Comparison of ENCODE assay signal across 16 cellular contexts in the genomic region with DNA sequence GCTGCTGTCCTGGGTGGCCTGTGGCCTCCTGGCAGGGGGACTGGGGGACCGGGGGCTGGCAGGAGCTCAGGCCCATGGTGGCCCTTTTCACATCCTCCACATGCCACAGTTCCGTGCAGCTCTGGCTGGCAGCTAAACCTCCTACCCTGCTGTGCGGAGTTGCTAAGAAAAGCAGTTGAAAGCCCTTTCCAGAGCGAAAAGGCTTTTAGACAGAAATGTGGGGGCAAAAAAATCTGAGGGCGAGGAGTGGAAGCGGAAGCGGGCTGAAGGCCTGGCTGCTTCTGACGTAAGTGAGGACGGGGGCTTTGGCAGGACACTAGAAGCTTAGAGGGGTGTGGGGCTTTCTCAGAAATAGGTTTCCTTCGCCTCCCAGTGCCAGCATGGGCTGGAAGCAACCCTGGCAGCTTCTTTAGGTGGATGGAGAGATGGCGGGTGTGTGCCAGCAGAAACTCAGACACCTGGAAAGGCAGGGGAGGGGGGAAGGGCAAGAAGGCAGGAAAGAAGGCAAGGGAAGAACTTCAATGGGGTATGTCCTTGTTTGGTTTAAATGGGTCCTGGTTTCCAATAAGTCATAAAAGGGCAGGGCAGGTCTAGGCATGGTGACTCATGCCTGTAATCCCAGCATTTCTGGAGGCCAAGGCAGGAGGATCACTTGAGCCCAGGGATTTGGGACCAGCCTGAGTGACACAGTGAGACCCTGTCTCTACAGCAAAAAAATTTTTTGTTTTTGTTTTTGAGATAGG. TPM values are rescaled to one million over a fixed set of nuclear protein-coding genes. Genes with fewer than 3 reads are reported as not detected.
A peak's percentile ranks its signal among the peaks of the same experiment; 100 is the strongest.
DNase-seq lines count a peak whose midpoint lies in the region; ATAC-seq and TF ChIP-seq lines count a peak whose summit lies in the region.
"Had no signal": no experiment of that assay in that cellular context is flagged by ENCODE, and none has a peak within 500 bp of the region (broad histone marks: within the 10 kb centered on the region; RNA-seq: fewer than 3 reads in every experiment).

No MANE protein-coding gene starts in this region.

- intact Hi-C loops in A673 (cut with micrococcal nuclease; ENCODE audit: unreplicated experiment): no loop called here
- intact Hi-C loops in activated T-helper 1 cell treated with anti-CD3 and anti-CD28 coated beads, Interleukin-12 subunit alpha, Interleukin-12 subunit beta, Interleukin-2, Interleukin-4 antibody, amounts not matched to agents 30 ng/mL and 10 ng/mL and 1 ng/mL, durations not matched to agents 14 hours and 24 hours and 36 hours (cut with micrococcal nuclease): no loop called here
- intact Hi-C loops in adrenal gland (cut with DNase I): no loop called here

- H2BK20ac ChIP-seq in H9 (ENCODE audit: low read depth, low read length, poor library complexity, severe bottlenecking): no peak overlapping the region

- DNase-seq in A673 (ENCODE audit: low spot score) (peak; percentile 56), H9 (no peak), mesendoderm (no peak), adrenal gland (no peak), RPMI8226 (no peak)
- DNase-seq in activated T-helper 1 cell treated with anti-CD3 and anti-CD28 coated beads, Interleukin-12 subunit alpha, Interleukin-12 subunit beta, Interleukin-2, Interleukin-4 antibody, amounts not matched to agents 30 ng/mL and 10 ng/mL and 1 ng/mL, durations not matched to agents 14 hours and 24 hours and 36 hours (ENCODE audit: low spot score): no peak
- no peak for DNase-seq in activated CD8-positive, alpha-beta memory T cell treated with anti-CD3 and anti-CD28 coated beads for 24 hours
- DNase-seq: activated T-cell treated with anti-CD3 and anti-CD28 coated beads, Interleukin-2, amount 50 U/mL, for 72 hours; foreskin melanocyte; NCI-H187; stimulated activated CD4-positive, alpha-beta T cell treated with anti-CD3 and anti-CD28 coated beads, Interleukin-1b, Interleukin-23, amount 100 ng/mL, for 48 hours had no signal

- H3K36me3 ChIP-seq in A673 (ENCODE audit: insufficient read depth, low read length, poor library complexity, severe bottlenecking) (no peaks in the 10 kb centered on the region), mesendoderm (ENCODE audit: control insufficient read depth, insufficient read depth, low read length) (no peaks in the 10 kb centered on the region), adrenal gland (replicated peaks in 1 of 2) (no peaks in the 10 kb centered on the region)
- H3K36me3 ChIP-seq: left lung had no signal

- peak overlapping the region; percentile 1 for H3K27ac ChIP-seq in A673 (ENCODE audit: low read depth, low read length, poor library complexity, severe bottlenecking)
- no peak overlapping the region for H3K27ac ChIP-seq in H9 (ENCODE audit: insufficient read length, low read depth, low read length)
- no peak overlapping the region for H3K27ac ChIP-seq in mesendoderm (ENCODE audit: low read depth, low read length)
- H3K27ac ChIP-seq in adrenal gland: no peak overlapping the region
- H3K27ac ChIP-seq: coronary artery, left lung had no signal

- no peak overlapping the region for H3T11ph ChIP-seq in H9 (ENCODE audit: low read length)

- H2BK5ac ChIP-seq in H9 (ENCODE audit: insufficient read length, low read length) (no peak overlapping the region), mesendoderm (ENCODE audit: low read length) (no peak overlapping the region)

- H4K8ac ChIP-seq in H9 (replicated peaks; ENCODE audit: insufficient read length, low read depth, low read length) (no peak overlapping the region), mesendoderm (ENCODE audit: low read depth, low read length) (no peak overlapping the region)

- H3K18ac ChIP-seq in H9 (ENCODE audit: insufficient read length, low read depth, low read length) (no peak overlapping the region), mesendoderm (ENCODE audit: low read length) (no peak overlapping the region)

- peaks cover 45% of the 10 kb centered on the region for H3K4me1 ChIP-seq in A673 (ENCODE audit: insufficient read depth, low read length, poor library complexity, severe bottlenecking)
- H3K4me1 ChIP-seq in H9 (ENCODE audit: insufficient read depth, low read length): peaks cover 19% of the 10 kb centered on the region
- H3K4me1 ChIP-seq in mesendoderm (ENCODE audit: control insufficient read depth, low read depth, low read length): peaks cover 11% of the 10 kb centered on the region
- peaks cover 0 to 31% of the 10 kb centered on the region in 2 donors for H3K4me1 ChIP-seq in adrenal gland (replicated peaks in 1 of 2)

- H3K4me2 ChIP-seq in H9 (ENCODE audit: insufficient read depth, insufficient read length, low read length): no peak overlapping the region
- no peak overlapping the region for H3K4me2 ChIP-seq in mesendoderm (ENCODE audit: low read length)

- H3K4me3 ChIP-seq in A673 (ENCODE audit: low read depth, low read length, poor library complexity, severe bottlenecking) (no peak overlapping the region), mesendoderm (ENCODE audit: low read length) (no peak overlapping the region), adrenal gland (no peak overlapping the region)
- H3K4me3 ChIP-seq: coronary artery, left lung had no signal

- H2BK120ac ChIP-seq in H9 (ENCODE audit: low read depth, low read length, poor library complexity, severe bottlenecking): no peak overlapping the region
- H2BK120ac ChIP-seq in mesendoderm (ENCODE audit: low read depth, low read length): no peak overlapping the region

- peak overlapping the region; percentile 27; the same call in 1 of the 2 replicates for H3K14ac ChIP-seq in H9 (ENCODE audit: insufficient read depth, low read length)

- no peak for TF ChIP-seq POLR2A in adrenal gland (IDR thresholded peaks at IDR 0.05)

- no peak overlapping the region for H2AFZ ChIP-seq in H9 (ENCODE audit: low read length)

- BruUV-seq in A673 (replicated peaks; lab: Mats Ljungman, UMichigan): no TSS peak

- H2BK15ac ChIP-seq in H9 (ENCODE audit: low read depth, low read length) (no peak overlapping the region), mesendoderm (replicated peaks; ENCODE audit: low read depth) (no peak overlapping the region)

- no peak overlapping the region for H4K91ac ChIP-seq in H9 (ENCODE audit: insufficient read length, low read depth, low read length)

- H3K23ac ChIP-seq in H9 (ENCODE audit: insufficient read length, low read depth, low read length): no peak overlapping the region
- no peak overlapping the region for H3K23ac ChIP-seq in mesendoderm (ENCODE audit: low read length)

- H3K36me3 Mint-ChIP-seq in H9 (ENCODE audit: insufficient read depth in 1 of 3, low read depth in 3 of 3): no peaks in the 10 kb centered on the region; a peak in 1 of 7 replicates
- peaks cover 4% of the 10 kb centered on the region for H3K36me3 Mint-ChIP-seq in activated T-helper 1 cell treated with anti-CD3 and anti-CD28 coated beads, Interleukin-12 subunit alpha, Interleukin-12 subunit beta, Interleukin-2, Interleukin-4 antibody, amounts not matched to agents 30 ng/mL and 10 ng/mL and 1 ng/mL, durations not matched to agents 14 hours and 24 hours and 36 hours (ENCODE audit: low read depth)
- H3K36me3 Mint-ChIP-seq: stimulated activated effector memory CD8-positive, alpha-beta T cell treated with anti-CD3 and anti-CD28 coated beads, Interleukin-12 subunit alpha, Interleukin-12 subunit beta, amount 100 ng/mL, for 72 hours had no signal

- H3K9me3 ChIP-seq in A673 (ENCODE audit: low read depth, low read length, poor library complexity, severe bottlenecking) (no peaks in the 10 kb centered on the region), H9 (ENCODE audit: control insufficient read depth, low read depth, low read length) (no peaks in the 10 kb centered on the region), adrenal gland (replicated peaks in 1 of 3) (no peaks in the 10 kb centered on the region)
- H3K9me3 ChIP-seq: left lung had no signal

- no CpG with 5 or more reads among the region's 11 CpGs for WGBS in H9 (ENCODE audit: extremely low coverage, insufficient read length, low lambda C conversion rate)
- WGBS in mesendoderm (ENCODE audit: extremely low coverage, insufficient coverage, low lambda C conversion rate): no CpG with 5 or more reads among the region's 11 CpGs
- WGBS in adrenal gland, 4 donors: 87 to 92% (median 90%) methylated on average over 9 to 11 of the region's 11 CpGs

- H3K9ac ChIP-seq in H9 (ENCODE audit: extremely low read depth, insufficient read length, low read length) (no peak overlapping the region), mesendoderm (ENCODE audit: low read length) (no peak overlapping the region)

- H3K27ac Mint-ChIP-seq in H9: peak overlapping the region in 2 of 3 experiments; percentile 53 to 91; a peak in 3 of 7 replicates
- peak overlapping the region; percentile 19 for H3K27ac Mint-ChIP-seq in activated T-helper 1 cell treated with anti-CD3 and anti-CD28 coated beads, Interleukin-12 subunit alpha, Interleukin-12 subunit beta, Interleukin-2, Interleukin-4 antibody, amounts not matched to agents 30 ng/mL and 10 ng/mL and 1 ng/mL, durations not matched to agents 14 hours and 24 hours and 36 hours
- H3K27ac Mint-ChIP-seq: stimulated activated effector memory CD8-positive, alpha-beta T cell treated with anti-CD3 and anti-CD28 coated beads, Interleukin-12 subunit alpha, Interleukin-12 subunit beta, amount 100 ng/mL, for 72 hours had no signal

- no peak overlapping the region for H2BK12ac ChIP-seq in H9 (ENCODE audit: insufficient read length, low read depth, low read length)

- TF ChIP-seq CTCF in A673 (conservative IDR thresholded peaks at IDR 0.05; ENCODE audit: low read depth, low read length) (no peak), H9 (conservative IDR thresholded peaks at IDR 0.05) (no peak), adrenal gland (IDR thresholded peaks at IDR 0.05) (no peak)

- peak overlapping the region in 1 of 2 experiments; percentile 31; a peak in 3 of 5 replicates for H3K4me3 Mint-ChIP-seq in H9
- H3K4me3 Mint-ChIP-seq in activated T-helper 1 cell treated with anti-CD3 and anti-CD28 coated beads, Interleukin-12 subunit alpha, Interleukin-12 subunit beta, Interleukin-2, Interleukin-4 antibody, amounts not matched to agents 30 ng/mL and 10 ng/mL and 1 ng/mL, durations not matched to agents 14 hours and 24 hours and 36 hours: no peak overlapping the region
- H3K4me3 Mint-ChIP-seq: stimulated activated effector memory CD8-positive, alpha-beta T cell treated with anti-CD3 and anti-CD28 coated beads, Interleukin-12 subunit alpha, Interleukin-12 subunit beta, amount 100 ng/mL, for 72 hours had no signal

- H4K5ac ChIP-seq in H9 (ENCODE audit: insufficient read length, low read depth, low read length) (no peak overlapping the region), mesendoderm (ENCODE audit: low read length) (no peak overlapping the region)

- peaks cover 41% of the 10 kb centered on the region for H3K27me3 Mint-ChIP-seq in H9 (ENCODE audit: low read depth)
- peaks cover 32% of the 10 kb centered on the region for H3K27me3 Mint-ChIP-seq in activated T-helper 1 cell treated with anti-CD3 and anti-CD28 coated beads, Interleukin-12 subunit alpha, Interleukin-12 subunit beta, Interleukin-2, Interleukin-4 antibody, amounts not matched to agents 30 ng/mL and 10 ng/mL and 1 ng/mL, durations not matched to agents 14 hours and 24 hours and 36 hours (ENCODE audit: insufficient read depth)

- CTCF ChIA-PET in A673 (lab: Charles Lee): interaction anchor here (1.0 kb wide), 1 partner anchor 11 kb away, joined by 3 read pairs; the partner anchor contains the start of gene DGKZ

- no peaks in the 10 kb centered on the region for H3K79me2 ChIP-seq in H9 (ENCODE audit: insufficient read depth, low read length)
- no peaks in the 10 kb centered on the region for H3K79me2 ChIP-seq in mesendoderm (ENCODE audit: control insufficient read depth, insufficient read depth, low read length)

- no peaks in the 10 kb centered on the region for H3K9me3 Mint-ChIP-seq in H9
- H3K9me3 Mint-ChIP-seq in activated T-helper 1 cell treated with anti-CD3 and anti-CD28 coated beads, Interleukin-12 subunit alpha, Interleukin-12 subunit beta, Interleukin-2, Interleukin-4 antibody, amounts not matched to agents 30 ng/mL and 10 ng/mL and 1 ng/mL, durations not matched to agents 14 hours and 24 hours and 36 hours: no peaks in the 10 kb centered on the region
- H3K9me3 Mint-ChIP-seq: activated T-cell treated with anti-CD3 and anti-CD28 coated beads, Interleukin-2, amount 50 U/mL, for 72 hours; stimulated activated effector memory CD8-positive, alpha-beta T cell treated with anti-CD3 and anti-CD28 coated beads, Interleukin-12 subunit alpha, Interleukin-12 subunit beta, amount 100 ng/mL, for 72 hours had no signal

- H2AK5ac ChIP-seq in H9 (ENCODE audit: insufficient read length, low read length) (no peak overlapping the region), mesendoderm (ENCODE audit: low read length) (no peak overlapping the region)

- no peak overlapping the region for H3K4ac ChIP-seq in H9 (ENCODE audit: low read depth, low read length)
- H3K4ac ChIP-seq in mesendoderm (ENCODE audit: low read depth, low read length): no peak overlapping the region

- no peaks in the 10 kb centered on the region for H4K20me1 ChIP-seq in H9 (ENCODE audit: control insufficient read depth, insufficient read depth, insufficient read length)

- peaks cover 7% of the 10 kb centered on the region for H3K23me2 ChIP-seq in H9 (ENCODE audit: insufficient read length, low read depth, low read length, poor library complexity, severe bottlenecking)

- H3K56ac ChIP-seq in H9 (ENCODE audit: insufficient read length, low read depth, low read length) (no peak overlapping the region), mesendoderm (ENCODE audit: low read length) (peak overlapping the region; percentile 3)

- H3K79me1 ChIP-seq in H9 (ENCODE audit: insufficient read depth, low read depth, low read length, poor library complexity, severe bottlenecking) (no peaks in the 10 kb centered on the region), mesendoderm (ENCODE audit: low read length) (no peaks in the 10 kb centered on the region)

- peaks cover 66 to 86% of the 10 kb centered on the region in 2 experiments for H3K4me1 Mint-ChIP-seq in H9
- peaks cover 21% of the 10 kb centered on the region for H3K4me1 Mint-ChIP-seq in activated T-helper 1 cell treated with anti-CD3 and anti-CD28 coated beads, Interleukin-12 subunit alpha, Interleukin-12 subunit beta, Interleukin-2, Interleukin-4 antibody, amounts not matched to agents 30 ng/mL and 10 ng/mL and 1 ng/mL, durations not matched to agents 14 hours and 24 hours and 36 hours (ENCODE audit: low read depth)

- POLR2A ChIA-PET in A673 (lab: Charles Lee; ENCODE audit: low non-redundant PET): interaction anchor here (0.6 kb wide), 1 partner anchor 41 kb away, joined by 3 read pairs; no protein-coding TSS in a partner anchor

- peaks cover 14% of the 10 kb centered on the region for H3K27me3 ChIP-seq in A673 (replicated peaks; ENCODE audit: insufficient read depth, low read depth, low read length, poor library complexity)
- peaks cover 19% of the 10 kb centered on the region; the same call in 1 of the 2 replicates for H3K27me3 ChIP-seq in H9 (ENCODE audit: insufficient read depth, low read length)
- H3K27me3 ChIP-seq in mesendoderm (ENCODE audit: insufficient read depth, low read length, poor library complexity): peaks cover 10% of the 10 kb centered on the region
- H3K27me3 ChIP-seq in adrenal gland: peaks cover 23% of the 10 kb centered on the region

- no peak for ATAC-seq in GM19395 (IDR thresholded peaks at IDR 0.05; ENCODE audit: unreplicated experiment)
- ATAC-seq: stimulated activated effector memory CD8-positive, alpha-beta T cell treated with anti-CD3 and anti-CD28 coated beads, Interleukin-12 subunit alpha, Interleukin-12 subunit beta, amount 100 ng/mL, for 72 hours had no signal

RNA-seq across cellular contexts. Expression of gene DGKZ, which starts 11.2 kb away (rescaled TPM):
- total RNA-seq in A673 (2021) (139 and 145 TPM in 2 replicates), H9 (2021) (68.8 and 68.9 TPM in 2 replicates), adrenal gland (10 to 100 TPM; 32.6 to 63.4 (median 44.0) TPM)
- 101 TPM in 2 replicates for total RNA-seq in activated T-helper 1 cell treated with anti-CD3 and anti-CD28 coated beads, Interleukin-12 subunit alpha, Interleukin-12 subunit beta, Interleukin-2, Interleukin-4 antibody, amounts not matched to agents 30 ng/mL and 10 ng/mL and 1 ng/mL, durations not matched to agents 14 hours and 24 hours and 36 hours
- polyA plus RNA-seq in mesendoderm (2013, experiment 1 of 2): 67.4 TPM
- polyA plus RNA-seq in mesendoderm (2013, experiment 2 of 2): 62.6 TPM
- polyA plus RNA-seq in adrenal gland: 100 to 1,000 TPM in 1 of 3 donors, 10 to 100 TPM in 2; 12.4 to 160 (median 57.0) TPM

RNA-seq across cellular contexts. Expression of gene MDK, which starts 45.4 kb away (rescaled TPM):
- total RNA-seq in A673 (2021) (252 and 397 TPM in 2 replicates), H9 (2021) (392 and 407 TPM in 2 replicates), adrenal gland (100 to 1,000 TPM in 6 of 8 donors, 10 to 100 TPM in 2; 73.4 to 358 (median 128) TPM)
- total RNA-seq in activated T-helper 1 cell treated with anti-CD3 and anti-CD28 coated beads, Interleukin-12 subunit alpha, Interleukin-12 subunit beta, Interleukin-2, Interleukin-4 antibody, amounts not matched to agents 30 ng/mL and 10 ng/mL and 1 ng/mL, durations not matched to agents 14 hours and 24 hours and 36 hours: 5.0 and 7.1 TPM in 2 replicates
- 371 TPM for polyA plus RNA-seq in mesendoderm (2013, experiment 1 of 2)
- polyA plus RNA-seq in mesendoderm (2013, experiment 2 of 2): 374 TPM
- polyA plus RNA-seq in adrenal gland: 100 to 1,000 TPM in 1 of 3 donors, 10 to 100 TPM in 2; 88.8 to 128 (median 94.0) TPM

RNA-seq across cellular contexts. Expression of gene CHRM4, which starts 55.5 kb away (rescaled TPM):
- total RNA-seq in A673 (2021) (0.68 TPM in 1 of 2 replicates, not detected in the other), H9 (2021) (1.0 and 1.1 TPM in 2 replicates), adrenal gland (under 1 TPM in 3 of 8 donors, not detected in 5; 0.14 to 0.81 (median 0.51) TPM)
- 1.2 TPM in 2 replicates for total RNA-seq in activated T-helper 1 cell treated with anti-CD3 and anti-CD28 coated beads, Interleukin-12 subunit alpha, Interleukin-12 subunit beta, Interleukin-2, Interleukin-4 antibody, amounts not matched to agents 30 ng/mL and 10 ng/mL and 1 ng/mL, durations not matched to agents 14 hours and 24 hours and 36 hours
- polyA plus RNA-seq in mesendoderm (2013, experiment 1 of 2): 0.14 TPM
- polyA plus RNA-seq in mesendoderm (2013, experiment 2 of 2): 0.15 TPM
- polyA plus RNA-seq in adrenal gland: under 1 TPM in 2 of 3 donors, not detected in 1; 0.32 to 0.38 TPM
- total RNA-seq: left lung, posterior vena cava had no signal

RNA-seq across cellular contexts. Expression of gene CREB3L1, which starts 58.6 kb away (rescaled TPM):
- total RNA-seq in A673 (2021): 3.5 and 10.7 TPM in 2 replicates
- 2.6 and 3.3 TPM in 2 replicates for total RNA-seq in H9 (2021)
- 0.15 and 0.39 TPM in 2 replicates for total RNA-seq in activated T-helper 1 cell treated with anti-CD3 and anti-CD28 coated beads, Interleukin-12 subunit alpha, Interleukin-12 subunit beta, Interleukin-2, Interleukin-4 antibody, amounts not matched to agents 30 ng/mL and 10 ng/mL and 1 ng/mL, durations not matched to agents 14 hours and 24 hours and 36 hours
- 12.5 TPM for polyA plus RNA-seq in mesendoderm (2013, experiment 1 of 2)
- polyA plus RNA-seq in mesendoderm (2013, experiment 2 of 2): 13.8 TPM
- 10 to 100 TPM in 7 of 8 donors, 1 to 10 TPM in 1; 9.5 to 31.7 (median 18.7) TPM for total RNA-seq in adrenal gland
- polyA plus RNA-seq in adrenal gland: 10 to 100 TPM; 28.5 to 31.5 (median 29.0) TPM
- total RNA-seq: activated T-cell treated with anti-CD3 and anti-CD28 coated beads, Interleukin-2, amount 50 U/mL, for 72 hours had no signal
